11 cellular contexts compared by ENCODE assay signal in the genomic region with DNA sequence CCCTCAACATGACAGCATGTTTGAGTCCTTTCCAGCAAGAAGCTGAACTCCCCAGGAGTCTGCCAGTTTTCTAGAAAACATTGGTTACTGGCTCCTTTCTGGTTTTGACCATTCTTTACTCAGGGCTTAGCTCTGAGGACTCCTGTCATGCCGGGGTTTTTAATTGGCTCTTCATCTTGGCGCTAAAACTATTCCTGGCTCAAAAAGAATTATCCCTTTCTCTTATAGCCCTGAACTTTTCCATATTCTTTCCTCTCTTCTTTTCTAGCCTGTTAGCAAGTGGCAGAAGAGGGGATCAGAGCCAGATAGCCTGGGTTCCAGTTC. TPM values are rescaled to one million over a fixed set of nuclear protein-coding genes. Genes with fewer than 3 reads are reported as not detected.
A peak's percentile ranks its signal among the peaks of the same experiment; 100 is the strongest.
DNase-seq lines count a peak whose midpoint lies in the region; ATAC-seq and TF ChIP-seq lines count a peak whose summit lies in the region.
"Had no signal": no experiment of that assay in that cellular context is flagged by ENCODE, and none has a peak within 500 bp of the region (broad histone marks: within the 10 kb centered on the region; RNA-seq: fewer than 3 reads in every experiment).

No MANE protein-coding gene starts in this region.

- H3K27me3 Mint-ChIP-seq in activated CD8-positive, alpha-beta memory T cell treated with anti-CD3 and anti-CD28 coated beads, Interleukin-2, amount 10 ng/mL, durations not matched to agents 7 days and 5 days = peaks cover 9% of the 10 kb centered on the region

- TF ChIP-seq CTCF in KMS-11 (conservative IDR thresholded peaks at IDR 0.05; ENCODE audit: low read depth, low read length) = no peak

- no peaks in the 10 kb centered on the region for H3K9me3 Mint-ChIP-seq in activated CD8-positive, alpha-beta memory T cell treated with anti-CD3 and anti-CD28 coated beads, Interleukin-2, amount 10 ng/mL, durations not matched to agents 7 days and 5 days (ENCODE audit: low read depth)

- H4K20me1 ChIP-seq in BLaER1 (peaks cover 11% of the 10 kb centered on the region; the same call in 1 of the 2 replicates), KMS-11 (ENCODE audit: insufficient read depth) (no peaks in the 10 kb centered on the region)

- H3K4me2 ChIP-seq in BLaER1 = peak overlapping the region; percentile 90
- H3K4me2 ChIP-seq in KMS-11 = peak overlapping the region; percentile 10

- no peak overlapping the region for H2AFZ ChIP-seq in KMS-11 (ENCODE audit: low read depth)

- ATAC-seq in GM19043 (IDR thresholded peaks at IDR 0.05; ENCODE audit: low read depth, unreplicated experiment) (peak; percentile 20), left lobe of liver (peak; percentile 64)
- ATAC-seq in activated CD8-positive, alpha-beta memory T cell treated with anti-CD3 and anti-CD28 coated beads, Interleukin-2, amount 10 ng/mL, durations not matched to agents 7 days and 5 days = no peak

- H3K27me3 ChIP-seq in BLaER1 (no peaks in the 10 kb centered on the region), KMS-11 (ENCODE audit: insufficient read depth, low read depth) (no peaks in the 10 kb centered on the region)
- H3K27me3 ChIP-seq: uterus had no signal

- H3K36me3 ChIP-seq in BLaER1 (peaks cover 44% of the 10 kb centered on the region), KMS-11 (ENCODE audit: insufficient read depth) (no peaks in the 10 kb centered on the region)
- H3K36me3 ChIP-seq: uterus had no signal

- no peaks in the 10 kb centered on the region for H3K9me3 ChIP-seq in BLaER1
- H3K9me3 ChIP-seq: uterus had no signal

- no peak overlapping the region for H3K4me3 Mint-ChIP-seq in activated CD8-positive, alpha-beta memory T cell treated with anti-CD3 and anti-CD28 coated beads, Interleukin-2, amount 10 ng/mL, durations not matched to agents 7 days and 5 days

- H3K4me1 Mint-ChIP-seq in activated CD8-positive, alpha-beta memory T cell treated with anti-CD3 and anti-CD28 coated beads, Interleukin-2, amount 10 ng/mL, durations not matched to agents 7 days and 5 days = peaks cover 22% of the 10 kb centered on the region

- H3K27ac Mint-ChIP-seq in activated CD8-positive, alpha-beta memory T cell treated with anti-CD3 and anti-CD28 coated beads, Interleukin-2, amount 10 ng/mL, durations not matched to agents 7 days and 5 days = no peak overlapping the region

- CTCF ChIA-PET in activated CD8-positive, alpha-beta memory T cell treated with anti-CD3 and anti-CD28 coated beads, Interleukin-2, amount 10 ng/mL, durations not matched to agents 7 days and 5 days (lab: Charles Lee) = no interaction called here

- H3K4me1 ChIP-seq in BLaER1 (peaks cover 66% of the 10 kb centered on the region), KMS-11 (ENCODE audit: low read depth, poor library complexity, severe bottlenecking) (peaks cover 59% of the 10 kb centered on the region)
- H3K4me1 ChIP-seq: uterus had no signal

- H3K27ac ChIP-seq in BLaER1 (0 out of 2 replicates have a peak overlapping the region, but pooled peaks have one; percentile 19), KMS-11 (no peak overlapping the region)
- H3K27ac ChIP-seq: uterus had no signal

- peaks cover 1% of the 10 kb centered on the region for H3K36me3 Mint-ChIP-seq in activated CD8-positive, alpha-beta memory T cell treated with anti-CD3 and anti-CD28 coated beads, Interleukin-2, amount 10 ng/mL, durations not matched to agents 7 days and 5 days

- H3K79me2 ChIP-seq in KMS-11 (ENCODE audit: insufficient read depth, low read depth) = no peaks in the 10 kb centered on the region

- H3K4me3 ChIP-seq in BLaER1 = peak overlapping the region; percentile 29; the same call in 1 of the 2 replicates
- H3K4me3 ChIP-seq in KMS-11 (IDR thresholded peaks at IDR 0.05; ENCODE audit: insufficient read depth, low read depth, low read length) = no peak overlapping the region
- H3K4me3 ChIP-seq: uterus had no signal

- DNase-seq in left lobe of liver (ENCODE audit: low spot score) (no peak), NOMO-1 treated with dmso at 0.1 percent for 144 hours (lab: John Stamatoyannopoulos, UW; ENCODE audit: unreplicated experiment) (no peak)
- no peak for DNase-seq in central memory CD4-positive, alpha-beta T cell
- no peak for DNase-seq in activated CD8-positive, alpha-beta memory T cell treated with anti-CD3 and anti-CD28 coated beads, Interleukin-2, amount 10 ng/mL, durations not matched to agents 7 days and 5 days
- DNase-seq in stimulated activated CD4-positive, alpha-beta T cell treated with anti-CD3 and anti-CD28 coated beads, Interleukin-2, amount 100 ng/mL, for 24 hours = no peak
- DNase-seq: activated CD4-positive, alpha-beta T cell treated with anti-CD3 and anti-CD28 coated beads for 48 hours; EL; uterus had no signal

- H3K9ac ChIP-seq in BLaER1 (peak overlapping the region; percentile 45; the same call in 1 of the 2 replicates), KMS-11 (no peak overlapping the region)

RNA-seq across cellular contexts. Expression of gene TRAF6, which starts 59.7 kb away (rescaled TPM):
- 6.2 TPM for total RNA-seq in left lobe of liver
- total RNA-seq in activated CD8-positive, alpha-beta memory T cell treated with anti-CD3 and anti-CD28 coated beads, Interleukin-2, amount 10 ng/mL, durations not matched to agents 7 days and 5 days = 10 to 100 TPM in 1 of 2 experiments, 1 to 10 TPM in 1; 9.1 to 10.9 TPM
